ENCODE assay signal across 1 cellular context in genomic region chr2:174984561-174984960, GRCh38.
TF ChIP-seq lines count a peak whose summit lies in the region.

No MANE protein-coding gene starts in this region.

TF ChIP-seq in HCT116, 20 proteins besides CTCF, POLR2A, EP300 and RAD21 (continued from another document):
- TF ChIP-seq, protein P1, sequence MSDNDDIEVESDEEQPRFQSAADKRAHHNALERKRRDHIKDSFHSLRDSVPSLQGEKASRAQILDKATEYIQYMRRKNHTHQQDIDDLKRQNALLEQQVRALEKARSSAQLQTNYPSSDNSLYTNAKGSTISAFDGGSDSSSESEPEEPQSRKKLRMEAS (IDR thresholded peaks at IDR 0.05): no peak
- TF ChIP-seq SIN3A (IDR thresholded peaks at IDR 0.05; ENCODE audit: low read depth): no peak
- no peak for TF ChIP-seq JUND (IDR thresholded peaks at IDR 0.05)
- no peak for TF ChIP-seq ZNF274 (IDR thresholded peaks at IDR 0.05; ENCODE audit: low read depth, low read length)
TF ChIP-seq in HCT116: peak in this region for 0.
